ENCODE assay signal across 1 cellular context in the genomic region with DNA sequence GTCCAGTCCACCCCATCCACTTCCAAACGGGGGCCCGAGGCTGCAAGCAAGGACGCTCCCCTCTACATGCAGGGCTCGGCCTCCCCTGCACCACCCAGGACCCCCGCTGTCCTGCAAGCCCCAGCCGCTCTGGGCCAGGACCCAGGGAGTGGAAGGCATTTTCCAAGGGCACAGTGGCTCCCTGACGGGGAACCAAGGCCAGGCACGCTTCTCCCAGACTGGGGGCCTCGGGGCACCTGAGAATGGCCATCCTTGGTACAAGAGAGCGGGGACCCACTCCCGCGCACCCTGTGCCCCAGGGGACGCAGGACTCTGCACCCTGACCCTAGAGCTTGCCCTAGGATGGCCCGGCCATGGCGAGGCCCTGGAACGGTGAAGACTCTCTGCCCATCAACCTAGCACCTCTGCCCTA.
TF ChIP-seq lines count a peak whose summit lies in the region.

No MANE protein-coding gene starts in this region.

TF ChIP-seq in HepG2, 621 proteins besides CTCF, POLR2A, EP300 and RAD21 (continued from another document):
- TF ChIP-seq, protein P1, sequence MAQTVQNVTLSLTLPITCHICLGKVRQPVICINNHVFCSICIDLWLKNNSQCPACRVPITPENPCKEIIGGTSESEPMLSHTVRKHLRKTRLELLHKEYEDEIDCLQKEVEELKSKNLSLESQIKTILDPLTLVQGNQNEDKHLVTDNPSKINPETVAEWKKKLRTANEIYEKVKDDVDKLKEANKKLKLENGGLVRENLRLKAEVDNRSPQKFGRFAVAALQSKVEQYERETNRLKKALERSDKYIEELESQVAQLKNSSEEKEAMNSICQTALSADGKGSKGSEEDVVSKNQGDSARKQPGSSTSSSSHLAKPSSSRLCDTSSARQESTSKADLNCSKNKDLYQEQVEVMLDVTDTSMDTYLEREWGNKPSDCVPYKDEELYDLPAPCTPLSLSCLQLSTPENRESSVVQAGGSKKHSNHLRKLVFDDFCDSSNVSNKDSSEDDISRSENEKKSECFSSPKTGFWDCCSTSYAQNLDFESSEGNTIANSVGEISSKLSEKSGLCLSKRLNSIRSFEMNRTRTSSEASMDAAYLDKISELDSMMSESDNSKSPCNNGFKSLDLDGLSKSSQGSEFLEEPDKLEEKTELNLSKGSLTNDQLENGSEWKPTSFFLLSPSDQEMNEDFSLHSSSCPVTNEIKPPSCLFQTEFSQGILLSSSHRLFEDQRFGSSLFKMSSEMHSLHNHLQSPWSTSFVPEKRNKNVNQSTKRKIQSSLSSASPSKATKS (CRISPR knock-in tag; IDR thresholded peaks at IDR 0.05), result no peak
- TF ChIP-seq ISL2 (CRISPR knock-in tag; IDR thresholded peaks at IDR 0.05), result no peak
- no peak for TF ChIP-seq HDAC2 (CRISPR knock-in tag; IDR thresholded peaks at IDR 0.05)
- TF ChIP-seq NFYC (CRISPR knock-in tag; IDR thresholded peaks at IDR 0.05), result no peak
- no peak for TF ChIP-seq CEBPB (IDR thresholded peaks at IDR 0.05; ENCODE audit: borderline replicate concordance, low read depth, low read length)
- TF ChIP-seq SMC3 (IDR thresholded peaks at IDR 0.05; ENCODE audit: low read length), result no peak
